ENCODE assay signal across 12 cellular contexts in the genomic region with DNA sequence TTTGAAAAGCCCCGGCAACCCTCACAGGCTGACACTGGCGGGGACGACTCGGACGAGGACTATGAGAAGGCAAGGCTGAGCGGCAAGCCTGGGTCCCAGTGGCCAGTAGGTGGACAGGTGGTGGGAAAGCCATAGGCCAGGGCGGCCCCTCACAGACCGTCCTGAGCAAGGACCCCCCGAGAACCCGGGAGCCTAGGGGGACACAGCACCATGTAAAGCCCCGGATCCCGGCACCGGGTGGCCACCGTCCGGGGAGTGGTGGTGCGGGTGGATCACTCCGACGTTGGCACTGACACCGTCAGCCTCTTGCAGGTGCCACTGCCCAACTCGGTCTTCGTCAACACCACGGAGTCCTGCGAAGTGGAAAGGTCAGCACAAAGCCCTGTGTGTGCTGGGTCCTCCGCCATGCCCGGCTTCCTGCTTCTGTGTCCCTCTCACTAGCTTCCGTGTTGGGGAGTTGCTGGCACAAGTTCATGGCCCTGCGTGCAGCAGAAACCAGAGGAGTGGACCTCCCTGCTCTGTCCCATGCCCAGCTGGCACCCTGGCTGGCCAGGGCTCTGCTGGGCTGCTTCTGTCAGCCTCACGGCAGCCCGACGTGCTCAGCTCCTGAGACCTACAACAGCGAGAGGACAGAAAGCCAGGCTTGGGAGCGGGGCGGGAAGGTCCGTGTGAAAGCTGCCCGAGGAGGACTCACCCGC. TPM values are rescaled to one million over a fixed set of nuclear protein-coding genes. Genes with fewer than 3 reads are reported as not detected.
DNase-seq lines count a peak whose midpoint lies in the region; ATAC-seq, FAIRE-seq and TF ChIP-seq lines count a peak whose summit lies in the region.
"Had no signal": no experiment of that assay in that cellular context is flagged by ENCODE, and none has a peak within 500 bp of the region (broad histone marks: within the 10 kb centered on the region; RNA-seq: fewer than 3 reads in every experiment).

No MANE protein-coding gene starts in this region.

- H3K4me3 Mint-ChIP-seq in activated T-cell treated with anti-CD3 and anti-CD28 coated beads, Interleukin-2, amount 50 U/mL, for 4 hours: no peak overlapping the region
- H3K4me3 Mint-ChIP-seq in activated T-cell treated with anti-CD3 and anti-CD28 coated beads, Interleukin-2, amount 50 U/mL, for 72 hours: no peak overlapping the region
- no peak overlapping the region for H3K4me3 Mint-ChIP-seq in stimulated activated effector memory CD8-positive, alpha-beta T cell treated with anti-CD3 and anti-CD28 coated beads, Interleukin-12 subunit alpha, Interleukin-12 subunit beta, amount 100 ng/mL, for 72 hours

- no peaks in the 10 kb centered on the region for H3K27me3 Mint-ChIP-seq in activated T-cell treated with anti-CD3 and anti-CD28 coated beads, Interleukin-2, amount 50 U/mL, for 4 hours (ENCODE audit: low read depth)
- no peaks in the 10 kb centered on the region for H3K27me3 Mint-ChIP-seq in activated T-cell treated with anti-CD3 and anti-CD28 coated beads, Interleukin-2, amount 50 U/mL, for 72 hours (ENCODE audit: low read depth)
- H3K27me3 Mint-ChIP-seq: progenitor cell of endocrine pancreas had no signal

- in situ Hi-C loops in HepG2 (cut with HindIII; ENCODE audit: extremely low pct_ligation_motif_present, low pct_unique_long_range_greater_than_20kb): no loop called here

- intact Hi-C loops in HepG2 (cut with micrococcal nuclease; ENCODE audit: unreplicated experiment): no loop called here

- no peak overlapping the region for H3K27ac ChIP-seq in HepG2 (ENCODE audit: extremely low read length, insufficient read depth, low read length)
- no peak overlapping the region for H3K27ac ChIP-seq in caudate nucleus (ENCODE audit: low read depth, low read length)
- H3K27ac ChIP-seq: gastrocnemius medialis, SJSA1 had no signal

- H3K27ac Mint-ChIP-seq in activated T-cell treated with anti-CD3 and anti-CD28 coated beads, Interleukin-2, amount 50 U/mL, for 72 hours: no peak overlapping the region
- H3K27ac Mint-ChIP-seq in stimulated activated effector memory CD8-positive, alpha-beta T cell treated with anti-CD3 and anti-CD28 coated beads, Interleukin-12 subunit alpha, Interleukin-12 subunit beta, amount 100 ng/mL, for 72 hours: peak overlapping the region; percentile 78
- H3K27ac Mint-ChIP-seq: progenitor cell of endocrine pancreas had no signal

- no peaks in the 10 kb centered on the region for H3K9me3 Mint-ChIP-seq in activated T-cell treated with anti-CD3 and anti-CD28 coated beads, Interleukin-2, amount 50 U/mL, for 4 hours
- no peaks in the 10 kb centered on the region for H3K9me3 Mint-ChIP-seq in activated T-cell treated with anti-CD3 and anti-CD28 coated beads, Interleukin-2, amount 50 U/mL, for 72 hours
- no peaks in the 10 kb centered on the region for H3K9me3 Mint-ChIP-seq in stimulated activated effector memory CD8-positive, alpha-beta T cell treated with anti-CD3 and anti-CD28 coated beads, Interleukin-12 subunit alpha, Interleukin-12 subunit beta, amount 100 ng/mL, for 72 hours

- TF ChIP-seq RAD21 in HepG2 (CRISPR knock-in tag; IDR thresholded peaks at IDR 0.05): no peak

- H3K79me2 ChIP-seq in HepG2 (ENCODE audit: insufficient read depth, low read length): no peaks in the 10 kb centered on the region

- no peak overlapping the region for H3K9ac ChIP-seq in HepG2 (ENCODE audit: insufficient read depth, low read depth, low read length)

- peaks cover 14 to 38% of the 10 kb centered on the region in 2 experiments; a peak in 4 of 5 replicates for H3K36me3 ChIP-seq in HepG2 (replicated peaks in 1 of 2; ENCODE audit: control insufficient read depth in 1 of 2, insufficient read depth in 2 of 2, low read length in 2 of 2)
- H3K36me3 ChIP-seq: SJSA1 had no signal

- CTCF ChIA-PET in HepG2 (lab: Yijun Ruan, JAX; ENCODE audit: low intra/inter-chr PET ratio, low total read pairs): no interaction called here

- ATAC-seq in activated T-cell treated with anti-CD3 and anti-CD28 coated beads, Interleukin-2, amount 50 U/mL, for 4 hours: no peak
- ATAC-seq in activated T-cell treated with anti-CD3 and anti-CD28 coated beads, Interleukin-2, amount 50 U/mL, for 72 hours (replicated peaks in 1 of 2): no peak
- ATAC-seq in HepG2: no peak
- ATAC-seq in stimulated activated effector memory CD8-positive, alpha-beta T cell treated with anti-CD3 and anti-CD28 coated beads, Interleukin-12 subunit alpha, Interleukin-12 subunit beta, amount 100 ng/mL, for 72 hours: no peak
- no peak for ATAC-seq in HG03039 (IDR thresholded peaks at IDR 0.05; ENCODE audit: unreplicated experiment)
- ATAC-seq: gastrocnemius medialis had no signal

- TF ChIP-seq CTCF in HepG2 (CRISPR knock-in tag; IDR thresholded peaks at IDR 0.05): no peak

- 98% methylated on average over 25 of the region's 36 CpGs for WGBS in HepG2 (ENCODE audit: low lambda C conversion rate)

- H3K36me3 Mint-ChIP-seq in activated T-cell treated with anti-CD3 and anti-CD28 coated beads, Interleukin-2, amount 50 U/mL, for 4 hours (ENCODE audit: insufficient read depth): peaks cover 21% of the 10 kb centered on the region
- H3K36me3 Mint-ChIP-seq in activated T-cell treated with anti-CD3 and anti-CD28 coated beads, Interleukin-2, amount 50 U/mL, for 72 hours (ENCODE audit: insufficient read depth in 2 of 2): peaks cover 5 to 6% of the 10 kb centered on the region in 2 donors
- peaks cover 86% of the 10 kb centered on the region for H3K36me3 Mint-ChIP-seq in stimulated activated effector memory CD8-positive, alpha-beta T cell treated with anti-CD3 and anti-CD28 coated beads, Interleukin-12 subunit alpha, Interleukin-12 subunit beta, amount 100 ng/mL, for 72 hours

- DNase-seq in activated T-cell treated with anti-CD3 and anti-CD28 coated beads, Interleukin-2, amount 50 U/mL, for 4 hours: peak; percentile 2
- DNase-seq in activated T-cell treated with anti-CD3 and anti-CD28 coated beads, Interleukin-2, amount 50 U/mL, for 72 hours: no peak
- no peak for DNase-seq in HepG2 (ENCODE audit: low spot score)
- DNase-seq in stimulated activated effector memory CD8-positive, alpha-beta T cell treated with anti-CD3 and anti-CD28 coated beads, Interleukin-12 subunit alpha, Interleukin-12 subunit beta, amount 100 ng/mL, for 72 hours (ENCODE audit: low spot score in 2 of 2): no peak
- no peak for DNase-seq in caudate nucleus (lab: John Stamatoyannopoulos, UW)
- no peak for DNase-seq in DMS53 (lab: John Stamatoyannopoulos, UW)
- DNase-seq: amniotic stem cell had no signal

- no peak overlapping the region for H3K4me2 ChIP-seq in HepG2 (ENCODE audit: low read depth, low read length)

- no peak for TF ChIP-seq POLR2A in HepG2 (IDR thresholded peaks at IDR 0.05; ENCODE audit: insufficient read depth in 1 of 2, low read depth in 2 of 2, low read length in 2 of 2)

- no peak for FAIRE-seq in HepG2 (lab: Jason Lieb, UNC)

- H3K4me1 Mint-ChIP-seq in activated T-cell treated with anti-CD3 and anti-CD28 coated beads, Interleukin-2, amount 50 U/mL, for 4 hours (ENCODE audit: low read depth): peaks cover 27% of the 10 kb centered on the region
- peaks cover 14% of the 10 kb centered on the region for H3K4me1 Mint-ChIP-seq in activated T-cell treated with anti-CD3 and anti-CD28 coated beads, Interleukin-2, amount 50 U/mL, for 72 hours (ENCODE audit: low read depth)
- H3K4me1 Mint-ChIP-seq in stimulated activated effector memory CD8-positive, alpha-beta T cell treated with anti-CD3 and anti-CD28 coated beads, Interleukin-12 subunit alpha, Interleukin-12 subunit beta, amount 100 ng/mL, for 72 hours: peaks cover 46% of the 10 kb centered on the region

- H3K9me3 ChIP-seq in HepG2 (ENCODE audit: low read length): no peaks in the 10 kb centered on the region
- H3K9me3 ChIP-seq: gastrocnemius medialis, SJSA1 had no signal

- H2AFZ ChIP-seq in HepG2 (ENCODE audit: low read length): no peak overlapping the region

- peaks cover 11% of the 10 kb centered on the region for H3K4me1 ChIP-seq in HepG2 (ENCODE audit: insufficient read depth, low read length)
- H3K4me1 ChIP-seq: gastrocnemius medialis, SJSA1 had no signal

- TF ChIP-seq EP300 in HepG2 (IDR thresholded peaks at IDR 0.05; ENCODE audit: low read depth in 2 of 2, low read length in 2 of 2) (no peak), HepG2 (CRISPR knock-in tag; IDR thresholded peaks at IDR 0.05; ENCODE audit: borderline replicate concordance) (no peak)

- no peak overlapping the region for H3K4me3 ChIP-seq in HepG2 (replicated peaks in 1 of 3; ENCODE audit: insufficient read depth in 1 of 3, low read depth in 2 of 3, low read length in 3 of 3)
- H3K4me3 ChIP-seq: gastrocnemius medialis, SJSA1 had no signal

- no peaks in the 10 kb centered on the region for H4K20me1 ChIP-seq in HepG2 (ENCODE audit: insufficient read depth, low read length)

- no TSS peak for BruUV-seq in HepG2 (replicated peaks; lab: Mats Ljungman, UMichigan)

- no peaks in the 10 kb centered on the region for H3K27me3 ChIP-seq in HepG2 (ENCODE audit: control insufficient read depth in 1 of 2, insufficient read depth in 2 of 2, low read length in 2 of 2)
- H3K27me3 ChIP-seq: gastrocnemius medialis, SJSA1 had no signal

- POLR2A ChIA-PET in HepG2 (lab: Yijun Ruan, JAX): no interaction called here

RNA-seq across cellular contexts. Expression of gene ADD1, which starts 11.9 kb away (rescaled TPM):
- 100 to 1,000 TPM; 147 to 175 (median 153) TPM for total RNA-seq in activated T-cell treated with anti-CD3 and anti-CD28 coated beads, Interleukin-2, amount 50 U/mL, for 4 hours
- 100 to 1,000 TPM; 281 to 282 TPM for total RNA-seq in activated T-cell treated with anti-CD3 and anti-CD28 coated beads, Interleukin-2, amount 50 U/mL, for 72 hours
- 83.5 TPM for polyA plus RNA-seq in PFSK-1 (2012; ENCODE audit: insufficient read length, low read depth)
- total RNA-seq in HepG2 (2016; rRNA removed; fragmentation: Illumina TruSeq; extraction: Trizol): 122 and 133 TPM in 2 replicates
- 25.1 and 28.0 TPM in 2 replicates for total RNA-seq in HepG2 (2016; cell fraction: cytosol; rRNA removed; fragmentation: Illumina TruSeq; extraction: Trizol; ENCODE audit: low read depth)
- total RNA-seq in HepG2 (2016; cell fraction: insoluble cytoplasmic fraction; rRNA removed; fragmentation: Illumina TruSeq; extraction: Trizol): 104 and 117 TPM in 2 replicates
- total RNA-seq in HepG2 (2016; cell fraction: membrane; rRNA removed; fragmentation: Illumina TruSeq; extraction: Trizol): 56.9 and 59.3 TPM in 2 replicates
- 109 and 119 TPM in 2 replicates for total RNA-seq in HepG2 (2016; cell fraction: nucleus; rRNA removed; fragmentation: Illumina TruSeq; extraction: Trizol)
- polyA plus RNA-seq in HepG2 (2011; rRNA removed): 73.9 and 76.3 TPM in 2 replicates
- polyA plus RNA-seq in HepG2 (2011; cell fraction: cytosol; rRNA removed): 48.1 and 66.3 TPM in 2 replicates
- 210 and 221 TPM in 2 replicates for polyA plus RNA-seq in HepG2 (2011; cell fraction: nucleus; rRNA removed)
- 70.7 and 77.6 TPM in 2 replicates for polyA plus RNA-seq in HepG2 (2012)
- polyA plus RNA-seq in HepG2 (2016; cell fraction: cytosol; fragmentation: Illumina TruSeq; extraction: Trizol; ENCODE audit: low read depth): 11.6 and 13.4 TPM in 2 replicates
- 90.6 and 120 TPM in 2 replicates for polyA plus RNA-seq in HepG2 (2016; cell fraction: insoluble cytoplasmic fraction; fragmentation: Illumina TruSeq; extraction: Trizol; ENCODE audit: low read depth)
- polyA plus RNA-seq in HepG2 (2016; cell fraction: membrane; fragmentation: Illumina TruSeq; extraction: Trizol; ENCODE audit: low read depth): 40.3 and 41.9 TPM in 2 replicates
- polyA plus RNA-seq in HepG2 (2016; cell fraction: nucleus; fragmentation: Illumina TruSeq; extraction: Trizol; ENCODE audit: insufficient read depth, low read depth): 163 and 167 TPM in 2 replicates
- 28.2 and 90.0 TPM in 2 replicates for polyA minus RNA-seq in HepG2 (2011; rRNA and poly(A)+ RNA removed; ENCODE audit: low replicate concordance)
- polyA minus RNA-seq in HepG2 (2011; cell fraction: cytosol; rRNA and poly(A)+ RNA removed): 43.0 and 48.4 TPM in 2 replicates
- 99.5 and 109 TPM in 2 replicates for polyA minus RNA-seq in HepG2 (2011; cell fraction: nucleus; rRNA and poly(A)+ RNA removed)

RNA-seq across cellular contexts. Expression of gene SH3BP2, which starts 38.9 kb away (rescaled TPM):
- total RNA-seq in activated T-cell treated with anti-CD3 and anti-CD28 coated beads, Interleukin-2, amount 50 U/mL, for 4 hours: 10 to 100 TPM; 72.2 to 77.9 (median 76.7) TPM
- 10 to 100 TPM; 60.7 to 65.6 TPM for total RNA-seq in activated T-cell treated with anti-CD3 and anti-CD28 coated beads, Interleukin-2, amount 50 U/mL, for 72 hours
- polyA plus RNA-seq in PFSK-1 (2012; ENCODE audit: insufficient read length, low read depth): 42.8 TPM
- 7.0 and 16.9 TPM in 2 replicates for total RNA-seq in HepG2 (2016; rRNA removed; fragmentation: Illumina TruSeq; extraction: Trizol)
- total RNA-seq in HepG2 (2016; cell fraction: cytosol; rRNA removed; fragmentation: Illumina TruSeq; extraction: Trizol; ENCODE audit: low read depth): 8.3 and 8.9 TPM in 2 replicates
- 6.0 and 17.5 TPM in 2 replicates for total RNA-seq in HepG2 (2016; cell fraction: insoluble cytoplasmic fraction; rRNA removed; fragmentation: Illumina TruSeq; extraction: Trizol)
- 10.1 and 13.2 TPM in 2 replicates for total RNA-seq in HepG2 (2016; cell fraction: membrane; rRNA removed; fragmentation: Illumina TruSeq; extraction: Trizol)
- total RNA-seq in HepG2 (2016; cell fraction: nucleus; rRNA removed; fragmentation: Illumina TruSeq; extraction: Trizol): 24.2 and 26.2 TPM in 2 replicates
- polyA plus RNA-seq in HepG2 (2011; rRNA removed): 34.5 and 38.6 TPM in 2 replicates
- 9.0 and 10.4 TPM in 2 replicates for polyA plus RNA-seq in HepG2 (2011; cell fraction: cytosol; rRNA removed)
- polyA plus RNA-seq in HepG2 (2011; cell fraction: nucleus; rRNA removed): 190 and 200 TPM in 2 replicates
- polyA plus RNA-seq in HepG2 (2012): 8.5 and 20.0 TPM in 2 replicates
- polyA plus RNA-seq in HepG2 (2016; cell fraction: cytosol; fragmentation: Illumina TruSeq; extraction: Trizol; ENCODE audit: low read depth): 8.6 and 9.1 TPM in 2 replicates
- 8.9 and 10.1 TPM in 2 replicates for polyA plus RNA-seq in HepG2 (2016; cell fraction: insoluble cytoplasmic fraction; fragmentation: Illumina TruSeq; extraction: Trizol; ENCODE audit: low read depth)
- 12.6 and 15.4 TPM in 2 replicates for polyA plus RNA-seq in HepG2 (2016; cell fraction: membrane; fragmentation: Illumina TruSeq; extraction: Trizol; ENCODE audit: low read depth)
- polyA plus RNA-seq in HepG2 (2016; cell fraction: nucleus; fragmentation: Illumina TruSeq; extraction: Trizol; ENCODE audit: insufficient read depth, low read depth): 68.6 and 68.9 TPM in 2 replicates
- polyA minus RNA-seq in HepG2 (2011; rRNA and poly(A)+ RNA removed; ENCODE audit: low replicate concordance): 33.1 and 43.4 TPM in 2 replicates
- 8.4 and 8.5 TPM in 2 replicates for polyA minus RNA-seq in HepG2 (2011; cell fraction: cytosol; rRNA and poly(A)+ RNA removed)
- 60.7 and 63.2 TPM in 2 replicates for polyA minus RNA-seq in HepG2 (2011; cell fraction: nucleus; rRNA and poly(A)+ RNA removed)
